12 cellular contexts compared by ENCODE assay signal in the genomic region with DNA sequence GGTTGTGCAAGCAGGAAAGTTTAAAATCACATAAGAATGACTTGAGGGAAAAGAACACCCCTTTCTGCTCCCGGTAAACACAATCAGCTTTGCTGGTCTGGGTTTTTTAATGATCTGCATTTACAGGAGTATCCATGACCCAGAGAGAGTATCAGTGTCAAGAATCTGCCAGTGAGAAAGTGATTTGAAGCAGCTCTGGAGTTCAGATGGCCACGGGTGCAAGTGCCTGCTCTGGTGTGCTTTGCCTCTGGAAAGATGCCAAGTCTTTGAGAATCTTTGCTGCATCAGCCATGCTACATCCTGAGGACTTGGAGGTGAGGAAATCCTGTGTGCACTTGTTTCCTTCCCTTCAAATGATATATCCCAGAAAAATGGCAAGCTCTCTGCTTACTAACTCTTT. TPM values are rescaled to one million over a fixed set of nuclear protein-coding genes. Genes with fewer than 3 reads are reported as not detected.
DNase-seq lines count a peak whose midpoint lies in the region; ATAC-seq and TF ChIP-seq lines count a peak whose summit lies in the region.
"Had no signal": no experiment of that assay in that cellular context is flagged by ENCODE, and none has a peak within 500 bp of the region (broad histone marks: within the 10 kb centered on the region; RNA-seq: fewer than 3 reads in every experiment).

No MANE protein-coding gene starts in this region.

- H3K4me3 ChIP-seq in cardiac muscle cell: no peak overlapping the region
- H3K4me3 ChIP-seq: tibial nerve had no signal

- H3K4me1 Mint-ChIP-seq in activated naive CD8-positive, alpha-beta T cell treated with anti-CD3 and anti-CD28 coated beads, Interleukin-2, amount 10 ng/mL, durations not matched to agents 7 days and 5 days: peaks cover 25% of the 10 kb centered on the region
- H3K4me1 Mint-ChIP-seq in activated naive CD8-positive, alpha-beta T cell treated with anti-CD3 and anti-CD28 coated beads, Interleukin-2, amount 50 U/mL, for 24 hours: peaks cover 16% of the 10 kb centered on the region
- H3K4me1 Mint-ChIP-seq in T-cell: peaks cover 17 to 30% (median 18%) of the 10 kb centered on the region in 3 donors
- peaks cover 18% of the 10 kb centered on the region for H3K4me1 Mint-ChIP-seq in type B pancreatic cell (ENCODE audit: unreplicated experiment)
- H3K4me1 Mint-ChIP-seq: B cell had no signal

- CTCF ChIA-PET in T-cell (lab: Charles Lee): interaction anchor here in 1 of 2 donors (0.6 kb wide), 1 partner anchor 24 kb away, joined by 6 read pairs; no protein-coding TSS in a partner anchor

- intact Hi-C loops in sciatic nerve (cut with DNase I): no loop called here

- H3K36me3 ChIP-seq in cardiac muscle cell: no peaks in the 10 kb centered on the region
- H3K36me3 ChIP-seq: tibial nerve had no signal

- TF ChIP-seq CTCF in cardiac muscle cell (IDR thresholded peaks at IDR 0.05; ENCODE audit: low read depth, low read length) (no peak), type B pancreatic cell (conservative IDR thresholded peaks at IDR 0.05) (no peak)

- POLR2A ChIA-PET in activated naive CD8-positive, alpha-beta T cell treated with anti-CD3 and anti-CD28 coated beads, Interleukin-2, amount 10 ng/mL, durations not matched to agents 7 days and 5 days (lab: Charles Lee): interaction anchor here (0.8 to 2.1 kb wide), 4 partner anchors 8 to 65 kb away, joined by 3 to 10 read pairs (median 3); a partner anchor contains a TSS
- POLR2A ChIA-PET in T-cell (lab: Charles Lee): no interaction called here

- peaks cover 7% of the 10 kb centered on the region for H3K4me1 ChIP-seq in cardiac muscle cell (ENCODE audit: low read depth)

- H3K4me3 Mint-ChIP-seq in activated naive CD8-positive, alpha-beta T cell treated with anti-CD3 and anti-CD28 coated beads, Interleukin-2, amount 10 ng/mL, durations not matched to agents 7 days and 5 days: peak overlapping the region; percentile 47
- no peak overlapping the region for H3K4me3 Mint-ChIP-seq in activated naive CD8-positive, alpha-beta T cell treated with anti-CD3 and anti-CD28 coated beads, Interleukin-2, amount 50 U/mL, for 24 hours
- H3K4me3 Mint-ChIP-seq in T-cell (peak overlapping the region; percentile 13 to 54 (median 46)), type B pancreatic cell (no peak overlapping the region)
- H3K4me3 Mint-ChIP-seq: B cell had no signal

- H3K27ac ChIP-seq in cardiac muscle cell: no peak overlapping the region
- H3K27ac ChIP-seq: tibial nerve had no signal

- peak; percentile 32 for ATAC-seq in activated naive CD8-positive, alpha-beta T cell treated with anti-CD3 and anti-CD28 coated beads, Interleukin-2, amount 10 ng/mL, durations not matched to agents 7 days and 5 days (ENCODE audit: low read depth)
- ATAC-seq in activated naive CD8-positive, alpha-beta T cell treated with anti-CD3 and anti-CD28 coated beads, Interleukin-2, amount 50 U/mL, for 24 hours: no peak
- ATAC-seq in T-cell (replicated peaks in 1 of 4) (peak; percentile 31 to 52 (median 48)), sciatic nerve (no peak), GM19035 (IDR thresholded peaks at IDR 0.05; ENCODE audit: unreplicated experiment) (no peak), HG03108 (IDR thresholded peaks at IDR 0.05; ENCODE audit: unreplicated experiment) (no peak)

- no peaks in the 10 kb centered on the region for H3K27me3 ChIP-seq in cardiac muscle cell
- H3K27me3 ChIP-seq: tibial nerve had no signal

- H3K27ac Mint-ChIP-seq in activated naive CD8-positive, alpha-beta T cell treated with anti-CD3 and anti-CD28 coated beads, Interleukin-2, amount 10 ng/mL, durations not matched to agents 7 days and 5 days: peak overlapping the region; percentile 63
- H3K27ac Mint-ChIP-seq in activated naive CD8-positive, alpha-beta T cell treated with anti-CD3 and anti-CD28 coated beads, Interleukin-2, amount 50 U/mL, for 24 hours: no peak overlapping the region
- peak overlapping the region; percentile 70 to 83 for H3K27ac Mint-ChIP-seq in T-cell
- peak overlapping the region; percentile 44 for H3K27ac Mint-ChIP-seq in type B pancreatic cell
- H3K27ac Mint-ChIP-seq: B cell had no signal

- H3K27me3 Mint-ChIP-seq in activated naive CD8-positive, alpha-beta T cell treated with anti-CD3 and anti-CD28 coated beads, Interleukin-2, amount 10 ng/mL, durations not matched to agents 7 days and 5 days: peaks cover 10% of the 10 kb centered on the region
- H3K27me3 Mint-ChIP-seq in activated naive CD8-positive, alpha-beta T cell treated with anti-CD3 and anti-CD28 coated beads, Interleukin-2, amount 50 U/mL, for 24 hours: no peaks in the 10 kb centered on the region
- H3K27me3 Mint-ChIP-seq in T-cell: no peaks in the 10 kb centered on the region
- H3K27me3 Mint-ChIP-seq in type B pancreatic cell: peaks cover 3% of the 10 kb centered on the region
- H3K27me3 Mint-ChIP-seq: B cell had no signal

- DNase-seq in activated naive CD8-positive, alpha-beta T cell treated with anti-CD3 and anti-CD28 coated beads, Interleukin-2, amount 10 ng/mL, durations not matched to agents 7 days and 5 days: no peak
- no peak for DNase-seq in activated naive CD8-positive, alpha-beta T cell treated with anti-CD3 and anti-CD28 coated beads, Interleukin-2, amount 50 U/mL, for 24 hours
- DNase-seq in T-cell (no peak), cardiac muscle cell (ENCODE audit: low read depth in 1 of 2, low spot score in 1 of 2) (peak; percentile 20 to 35), type B pancreatic cell (ENCODE audit: extremely low spot score, unreplicated experiment) (no peak), sciatic nerve (ENCODE audit: low spot score) (no peak)
- DNase-seq: NCI-H1105 treated with DMSO at 0.1 percent for 48 hours had no signal

- peaks cover 3% of the 10 kb centered on the region for H3K9me3 Mint-ChIP-seq in activated naive CD8-positive, alpha-beta T cell treated with anti-CD3 and anti-CD28 coated beads, Interleukin-2, amount 10 ng/mL, durations not matched to agents 7 days and 5 days
- no peaks in the 10 kb centered on the region for H3K9me3 Mint-ChIP-seq in activated naive CD8-positive, alpha-beta T cell treated with anti-CD3 and anti-CD28 coated beads, Interleukin-2, amount 50 U/mL, for 24 hours
- no peaks in the 10 kb centered on the region for H3K9me3 Mint-ChIP-seq in T-cell
- H3K9me3 Mint-ChIP-seq in type B pancreatic cell: peaks cover 4% of the 10 kb centered on the region
- H3K9me3 Mint-ChIP-seq: activated naive CD4-positive, alpha-beta T cell treated with anti-CD3 and anti-CD28 coated beads, Interleukin-2, amount 50 U/mL, for 72 hours had no signal

- H3K36me3 Mint-ChIP-seq in activated naive CD8-positive, alpha-beta T cell treated with anti-CD3 and anti-CD28 coated beads, Interleukin-2, amount 10 ng/mL, durations not matched to agents 7 days and 5 days: peaks cover 14% of the 10 kb centered on the region
- H3K36me3 Mint-ChIP-seq in activated naive CD8-positive, alpha-beta T cell treated with anti-CD3 and anti-CD28 coated beads, Interleukin-2, amount 50 U/mL, for 24 hours (ENCODE audit: low read depth): no peaks in the 10 kb centered on the region
- no peaks in the 10 kb centered on the region for H3K36me3 Mint-ChIP-seq in T-cell
- H3K36me3 Mint-ChIP-seq in type B pancreatic cell: no peaks in the 10 kb centered on the region
- H3K36me3 Mint-ChIP-seq: activated naive CD4-positive, alpha-beta T cell treated with anti-CD3 and anti-CD28 coated beads, Interleukin-2, amount 50 U/mL, for 72 hours had no signal

- H3K9me3 ChIP-seq in cardiac muscle cell (ENCODE audit: low read depth): no peaks in the 10 kb centered on the region
- H3K9me3 ChIP-seq: tibial nerve had no signal

RNA-seq across cellular contexts. Expression of a gene that starts 18.6 kb away (rescaled TPM):
- 10 to 100 TPM; 52.7 to 59.6 TPM for total RNA-seq in activated naive CD8-positive, alpha-beta T cell treated with anti-CD3 and anti-CD28 coated beads, Interleukin-2, amount 10 ng/mL, durations not matched to agents 7 days and 5 days
- 10 to 100 TPM; 50.1 to 65.5 (median 53.8) TPM for total RNA-seq in T-cell
- total RNA-seq in cardiac muscle cell: 8.1 and 21.7 TPM in 2 replicates
- 8.0 and 22.5 TPM in 2 replicates for polyA plus RNA-seq in cardiac muscle cell
- 45.9 and 46.8 TPM in 2 replicates for total RNA-seq in type B pancreatic cell (ENCODE audit: low replicate concordance)
- 48.4 TPM for total RNA-seq in sciatic nerve

Comparison
In these comparisons a context has a peak if more than half of its experiments do, and no peak if none do; other contexts are left out.
1. ATAC-seq: peak in activated naive CD8-positive, alpha-beta T cell treated with anti-CD3 and anti-CD28 coated beads, Interleukin-2, amount 10 ng/mL, durations not matched to agents 7 days and 5 days (single experiment) and T-cell (4 of 4); none in activated naive CD8-positive, alpha-beta T cell treated with anti-CD3 and anti-CD28 coated beads, Interleukin-2, amount 50 U/mL, for 24 hours (single experiment), sciatic nerve (single experiment), GM19035 (single experiment) and HG03108 (single experiment).
2. H3K4me3 Mint-ChIP-seq: peak in activated naive CD8-positive, alpha-beta T cell treated with anti-CD3 and anti-CD28 coated beads, Interleukin-2, amount 10 ng/mL, durations not matched to agents 7 days and 5 days (single experiment) and T-cell (3 of 3); none in activated naive CD8-positive, alpha-beta T cell treated with anti-CD3 and anti-CD28 coated beads, Interleukin-2, amount 50 U/mL, for 24 hours (single experiment) and type B pancreatic cell (single experiment).
3. DNase-seq: peak in cardiac muscle cell (2 of 2); none in activated naive CD8-positive, alpha-beta T cell treated with anti-CD3 and anti-CD28 coated beads, Interleukin-2, amount 10 ng/mL, durations not matched to agents 7 days and 5 days (single experiment), activated naive CD8-positive, alpha-beta T cell treated with anti-CD3 and anti-CD28 coated beads, Interleukin-2, amount 50 U/mL, for 24 hours (single experiment), T-cell (0 of 34), type B pancreatic cell (single experiment) and sciatic nerve (single experiment).